17 cellular contexts compared by ENCODE assay signal in genomic region chr6:35675871-35676459, GRCh38. TPM values are rescaled to one million over a fixed set of nuclear protein-coding genes. Genes with fewer than 3 reads are reported as not detected.
DNase-seq lines count a peak whose midpoint lies in the region; ATAC-seq and TF ChIP-seq lines count a peak whose summit lies in the region.
"Had no signal": no experiment of that assay in that cellular context is flagged by ENCODE, and none has a peak within 500 bp of the region (broad histone marks: within the 10 kb centered on the region; RNA-seq: fewer than 3 reads in every experiment).

No MANE protein-coding gene starts in this region.

- no peaks in the 10 kb centered on the region for H3F3A ChIP-seq in GM23338 (replicated peaks; ENCODE audit: low read depth)

- no peak for TF ChIP-seq POLR2A in right lobe of liver (IDR thresholded peaks at IDR 0.05)

- no peaks in the 10 kb centered on the region for H3K9me2 ChIP-seq in GM23338 (ENCODE audit: insufficient read depth)

- no peak overlapping the region for H3K4me3 ChIP-seq in CD4-positive, CD25-positive, alpha-beta regulatory T cell (ENCODE audit: low read depth, low read length)
- H3K4me3 ChIP-seq in GM23338 (no peak overlapping the region), right lobe of liver (no peak overlapping the region)
- H3K4me3 ChIP-seq: mucosa of descending colon, thoracic aorta had no signal

- no peak overlapping the region for H2AFZ ChIP-seq in GM23338

- 85% methylated on average over 4 of the region's 4 CpGs for WGBS in right lobe of liver (ENCODE audit: insufficient coverage, low coverage, low lambda C conversion rate, missing lambda C conversion rate)

- peaks cover 7% of the 10 kb centered on the region for H3K36me3 Mint-ChIP-seq in CD4-positive, CD25-positive, alpha-beta regulatory T cell
- H3K36me3 Mint-ChIP-seq in GM23338 (ENCODE audit: low read depth) (no peaks in the 10 kb centered on the region; the same call in 1 of the 3 replicates), chondrocyte (ENCODE audit: low read depth) (peaks cover 10% of the 10 kb centered on the region), nephron (ENCODE audit: low read depth) (no peaks in the 10 kb centered on the region)

- H3K27ac Mint-ChIP-seq in CD4-positive, CD25-positive, alpha-beta regulatory T cell = peak overlapping the region; percentile 42 to 76 (median 58)
- H3K27ac Mint-ChIP-seq in GM23338 = no peak overlapping the region
- H3K27ac Mint-ChIP-seq in chondrocyte (ENCODE audit: unreplicated experiment) = peak overlapping the region; percentile 79
- H3K27ac Mint-ChIP-seq in nephron = peak overlapping the region; percentile 13 to 41 (median 27)

- no peaks in the 10 kb centered on the region for H3K27me3 Mint-ChIP-seq in CD4-positive, CD25-positive, alpha-beta regulatory T cell
- H3K27me3 Mint-ChIP-seq in GM23338 (ENCODE audit: insufficient read depth, low read depth, poor library complexity) (peaks cover 2% of the 10 kb centered on the region), chondrocyte (ENCODE audit: low read depth) (no peaks in the 10 kb centered on the region), nephron (ENCODE audit: low read depth) (no peaks in the 10 kb centered on the region)

- no peaks in the 10 kb centered on the region for H3K27me3 ChIP-seq in CD4-positive, CD25-positive, alpha-beta regulatory T cell (ENCODE audit: control insufficient read depth, insufficient read depth, low read length)
- H3K27me3 ChIP-seq in GM23338 (ENCODE audit: insufficient read depth) = no peaks in the 10 kb centered on the region
- no peaks in the 10 kb centered on the region for H3K27me3 ChIP-seq in right lobe of liver
- H3K27me3 ChIP-seq: esophagus squamous epithelium had no signal

- H3K9me3 ChIP-seq in CD4-positive, CD25-positive, alpha-beta regulatory T cell (ENCODE audit: control insufficient read depth in 2 of 2, low read length in 2 of 2) = no peaks in the 10 kb centered on the region
- no peaks in the 10 kb centered on the region for H3K9me3 ChIP-seq in right lobe of liver
- H3K9me3 ChIP-seq: esophagus squamous epithelium, mucosa of descending colon, thoracic aorta had no signal

- ATAC-seq in CD4-positive, CD25-positive, alpha-beta regulatory T cell (ENCODE audit: low read depth in 2 of 2) = no peak
- ATAC-seq in GM23338 = peak; percentile 29; the same call in 2 of the 3 replicates
- no peak for ATAC-seq in GM19452 (IDR thresholded peaks at IDR 0.05; ENCODE audit: unreplicated experiment)
- no peak for ATAC-seq in right lobe of liver
- ATAC-seq in GM19463 (IDR thresholded peaks at IDR 0.05; ENCODE audit: unreplicated experiment) = no peak
- ATAC-seq: left ventricle myocardium superior, mucosa of descending colon had no signal

- H3K27ac ChIP-seq in CD4-positive, CD25-positive, alpha-beta regulatory T cell (ENCODE audit: insufficient read depth, low read length, poor library complexity, severe bottlenecking) = no peak overlapping the region
- H3K27ac ChIP-seq in GM23338 (ENCODE audit: low read depth) (no peak overlapping the region), right lobe of liver (no peak overlapping the region)
- H3K27ac ChIP-seq: thoracic aorta had no signal

- H3K79me2 ChIP-seq in GM23338 (replicated peaks; ENCODE audit: insufficient read depth) = peaks cover 84% of the 10 kb centered on the region

- H4K20me1 ChIP-seq in GM23338 (replicated peaks; ENCODE audit: insufficient read depth) = peaks cover 10% of the 10 kb centered on the region; the same call in 1 of the 2 replicates

- peaks cover 15% of the 10 kb centered on the region for H3K4me1 ChIP-seq in CD4-positive, CD25-positive, alpha-beta regulatory T cell (ENCODE audit: control insufficient read depth, insufficient read depth, low read length, poor library complexity, severe bottlenecking)
- H3K4me1 ChIP-seq in GM23338 (ENCODE audit: insufficient read depth) (peaks cover 10% of the 10 kb centered on the region), right lobe of liver (peaks cover 3 to 29% (median 16%) of the 10 kb centered on the region in 4 donors)

- H3K9me3 Mint-ChIP-seq in CD4-positive, CD25-positive, alpha-beta regulatory T cell = peaks cover 0 to 1% (median 0%) of the 10 kb centered on the region in 7 donors
- H3K9me3 Mint-ChIP-seq in GM23338 (no peaks in the 10 kb centered on the region), chondrocyte (ENCODE audit: low read depth) (no peaks in the 10 kb centered on the region), nephron (no peaks in the 10 kb centered on the region)

- H3K4me2 ChIP-seq in GM23338 = no peak overlapping the region

- peaks cover 13% of the 10 kb centered on the region for H3K36me3 ChIP-seq in CD4-positive, CD25-positive, alpha-beta regulatory T cell (ENCODE audit: control insufficient read depth, insufficient read depth, low read length)
- H3K36me3 ChIP-seq in GM23338 (ENCODE audit: insufficient read depth) (no peaks in the 10 kb centered on the region), right lobe of liver (peaks cover 0 to 38% (median 9%) of the 10 kb centered on the region in 4 donors)

- no peak for DNase-seq in CD4-positive, CD25-positive, alpha-beta regulatory T cell
- no peak for DNase-seq in GM23338 (ENCODE audit: low spot score)
- no peak for DNase-seq in chondrocyte (ENCODE audit: low spot score)
- DNase-seq in right lobe of liver = no peak
- DNase-seq: activated T-cell treated with anti-CD3 and anti-CD28 coated beads, Interleukin-2, amount 50 U/mL, for 48 hours; esophagus squamous epithelium; GOT3; left ventricle myocardium superior; mucosa of descending colon; NCI-H2107; NCI-H510A treated with DMSO at 0.1 percent for 48 hours; retina; SW 1271 had no signal

- H3K4me3 Mint-ChIP-seq in CD4-positive, CD25-positive, alpha-beta regulatory T cell = no peak overlapping the region
- no peak overlapping the region for H3K4me3 Mint-ChIP-seq in GM23338
- peak overlapping the region; percentile 4 for H3K4me3 Mint-ChIP-seq in chondrocyte (ENCODE audit: unreplicated experiment)
- no peak overlapping the region for H3K4me3 Mint-ChIP-seq in nephron

- TF ChIP-seq CTCF in GM23338 (conservative IDR thresholded peaks at IDR 0.05; ENCODE audit: low read depth in 2 of 2) (no peak), chondrocyte (IDR thresholded peaks at IDR 0.05) (no peak), nephron (IDR thresholded peaks at IDR 0.05; ENCODE audit: unreplicated experiment in 3 of 3) (no peak), right lobe of liver (IDR thresholded peaks at IDR 0.05) (no peak)

- peaks cover 29 to 82% (median 54%) of the 10 kb centered on the region in 4 donors for H3K4me1 Mint-ChIP-seq in CD4-positive, CD25-positive, alpha-beta regulatory T cell
- peaks cover 21% of the 10 kb centered on the region for H3K4me1 Mint-ChIP-seq in GM23338
- peaks cover 69% of the 10 kb centered on the region for H3K4me1 Mint-ChIP-seq in chondrocyte (ENCODE audit: low read depth)
- H3K4me1 Mint-ChIP-seq in nephron = peaks cover 20% of the 10 kb centered on the region

- intact Hi-C loops in right lobe of liver (cut with DNase I) = no loop called here

TF ChIP-seq in GM23338, 12 proteins besides CTCF, POLR2A, EP300 and RAD21 (continues in another document):
- TF ChIP-seq ETS1 (IDR thresholded peaks at IDR 0.05) (no peak), ZNF331 (CRISPR knock-in tag; IDR thresholded peaks at IDR 0.05; ENCODE audit: low read depth) (no peak), JUNB (IDR thresholded peaks at IDR 0.05; ENCODE audit: unreplicated experiment) (no peak), POLR2AphosphoS5 (IDR thresholded peaks at IDR 0.05; ENCODE audit: low read depth) (no peak), EZH2 (IDR thresholded peaks at IDR 0.05; ENCODE audit: low read depth, unreplicated experiment) (no peak), ZNF114 (CRISPR knock-in tag; IDR thresholded peaks at IDR 0.05) (no peak)

RNA-seq across cellular contexts. Expression of gene FKBP5, which starts 12.8 kb away (rescaled TPM):
- total RNA-seq in CD4-positive, CD25-positive, alpha-beta regulatory T cell = 55.0 TPM
- 100 to 1,000 TPM in 2 of 4 donors, 10 to 100 TPM in 2; 27.5 to 157 (median 106) TPM for polyA plus RNA-seq in CD4-positive, CD25-positive, alpha-beta regulatory T cell
- total RNA-seq in GM23338 (2014; rRNA removed; shearing (Covaris generic)) = 24.3 and 28.6 TPM in 2 replicates
- 17.7 and 19.8 TPM in 2 replicates for polyA plus RNA-seq in GM23338 (2016; fragmentation: Nextera tagmentation; extraction: Ambion mirVana)
- total RNA-seq in chondrocyte = 139 to 237 TPM (median 143 TPM) in 3 replicates
- 100 to 1,000 TPM in 5 of 6 experiments, 10 to 100 TPM in 1; 36.1 to 387 (median 111) TPM for total RNA-seq in right lobe of liver
